In genomic region chr3:152097120-152097519, GRCh38 we compare ENCODE assay signal across 23 cellular contexts.
"Had no signal": no experiment of that assay in that cellular context is flagged by ENCODE, and none has a peak within 500 bp of the region (broad histone marks: within the 10 kb centered on the region; RNA-seq: fewer than 3 reads in every experiment).

No MANE protein-coding gene starts in this region.

- H3K4me3 Mint-ChIP-seq: activated CD8-positive, alpha-beta T cell treated with anti-CD3 and anti-CD28 coated beads, Interleukin-2, amount 10 ng/mL, durations not matched to agents 7 days and 5 days; activated naive CD8-positive, alpha-beta T cell; activated T-cell treated with anti-CD3 and anti-CD28 coated beads, Interleukin-2, amount 50 U/mL, for 24 hours; activated T-helper 17 cell treated with anti-CD3 and anti-CD28 coated beads, Interleukin-2, amount 50 U/mL, for 72 hours; central memory CD8-positive, alpha-beta T cell; naive B cell; stimulated activated memory B cell treated with anti-CD40 and anti-IgM and Interleukin-4, amounts not matched to agents 10 μg/mL and 1 μg/mL and 100 μg/mL, for 72 hours; T-cell; T-helper 2 cell treated with Interferon-gamma antibody and Interleukin-4, amounts not matched to agents 5 μg/mL and 100 μg/mL, for 36 hours had no signal

- H3K27ac ChIP-seq: adrenal gland, brain microvascular endothelial cell, heart right ventricle, tibial nerve had no signal

- H3K36me3 Mint-ChIP-seq: activated naive CD8-positive, alpha-beta T cell; naive B cell; stimulated activated memory B cell treated with anti-CD40 and anti-IgM and Interleukin-4, amounts not matched to agents 10 μg/mL and 1 μg/mL and 100 μg/mL, for 72 hours; T-cell had no signal

- H3K4me1 Mint-ChIP-seq: activated T-helper 17 cell treated with anti-CD3 and anti-CD28 coated beads, Interleukin-2, amount 50 U/mL, for 72 hours; naive B cell had no signal

- H3K27me3 ChIP-seq: adrenal gland, ascending aorta, brain microvascular endothelial cell, heart right ventricle, tibial nerve had no signal

- DNase-seq: activated CD4-positive, alpha-beta T cell treated with anti-CD3 and anti-CD28 coated beads for 1 hour; activated CD4-positive, alpha-beta T cell treated with anti-CD3 and anti-CD28 coated beads, Interleukin-2, amount 50 U/mL, for 1 hour; activated CD8-positive, alpha-beta T cell treated with anti-CD3 and anti-CD28 coated beads, Interleukin-2, amount 10 ng/mL, durations not matched to agents 7 days and 5 days; activated T-cell treated with anti-CD3 and anti-CD28 coated beads, Interleukin-2, amount 50 U/mL, for 24 hours; adrenal gland; brain microvascular endothelial cell; effector memory CD4-positive, alpha-beta T cell; heart right ventricle; left colon; mucosa of descending colon; naive B cell; occipital lobe; stimulated activated CD4-positive, alpha-beta T cell treated with anti-CD3 and anti-CD28 coated beads, Interleukin-15, amount 100 ng/mL, for 24 hours; T-cell had no signal

- H3K9me3 Mint-ChIP-seq: activated T-cell treated with anti-CD3 and anti-CD28 coated beads, Interleukin-2, amount 50 U/mL, for 24 hours; activated T-helper 17 cell treated with anti-CD3 and anti-CD28 coated beads, Interleukin-2, amount 50 U/mL, for 72 hours; central memory CD8-positive, alpha-beta T cell; stimulated activated memory B cell treated with anti-CD40 and anti-IgM and Interleukin-4, amounts not matched to agents 10 μg/mL and 1 μg/mL and 100 μg/mL, for 72 hours; T-helper 2 cell treated with Interferon-gamma antibody and Interleukin-4, amounts not matched to agents 5 μg/mL and 100 μg/mL, for 36 hours had no signal

- H3K36me3 ChIP-seq: adrenal gland, ascending aorta, brain microvascular endothelial cell, heart right ventricle, tibial nerve had no signal

- H3K27ac Mint-ChIP-seq: activated CD8-positive, alpha-beta T cell treated with anti-CD3 and anti-CD28 coated beads, Interleukin-2, amount 10 ng/mL, durations not matched to agents 7 days and 5 days; activated naive CD8-positive, alpha-beta T cell; activated T-cell treated with anti-CD3 and anti-CD28 coated beads, Interleukin-2, amount 50 U/mL, for 24 hours; activated T-helper 17 cell treated with anti-CD3 and anti-CD28 coated beads, Interleukin-2, amount 50 U/mL, for 72 hours; naive B cell; stimulated activated memory B cell treated with anti-CD40 and anti-IgM and Interleukin-4, amounts not matched to agents 10 μg/mL and 1 μg/mL and 100 μg/mL, for 72 hours; T-cell; T-helper 2 cell treated with Interferon-gamma antibody and Interleukin-4, amounts not matched to agents 5 μg/mL and 100 μg/mL, for 36 hours had no signal

- H3K9me3 ChIP-seq: adrenal gland, ascending aorta, mucosa of descending colon, tibial nerve had no signal

- ATAC-seq: activated CD8-positive, alpha-beta T cell treated with anti-CD3 and anti-CD28 coated beads, Interleukin-2, amount 10 ng/mL, durations not matched to agents 7 days and 5 days; activated T-helper 17 cell treated with anti-CD3 and anti-CD28 coated beads, Interleukin-2, amount 50 U/mL, for 72 hours; heart right ventricle; left colon; mucosa of descending colon; sciatic nerve; stimulated activated memory B cell treated with anti-CD40 and anti-IgM and Interleukin-4, amounts not matched to agents 10 μg/mL and 1 μg/mL and 100 μg/mL, for 72 hours; T-cell had no signal

- H3K27me3 Mint-ChIP-seq: activated naive CD8-positive, alpha-beta T cell; activated T-cell treated with anti-CD3 and anti-CD28 coated beads, Interleukin-2, amount 50 U/mL, for 24 hours; activated T-helper 17 cell treated with anti-CD3 and anti-CD28 coated beads, Interleukin-2, amount 50 U/mL, for 72 hours; stimulated activated memory B cell treated with anti-CD40 and anti-IgM and Interleukin-4, amounts not matched to agents 10 μg/mL and 1 μg/mL and 100 μg/mL, for 72 hours; T-cell had no signal

- H3K4me1 ChIP-seq: adrenal gland, tibial nerve had no signal

- H3K4me3 ChIP-seq: adrenal gland, ascending aorta, heart right ventricle, mucosa of descending colon, smooth muscle cell, tibial nerve had no signal
